Comparison of ENCODE assay signal across 14 cellular contexts in genomic region chr20:55057779-55058415, GRCh38.
A peak's percentile ranks its signal among the peaks of the same experiment; 100 is the strongest.
DNase-seq lines count a peak whose midpoint lies in the region; ATAC-seq and TF ChIP-seq lines count a peak whose summit lies in the region.
"Had no signal": no experiment of that assay in that cellular context is flagged by ENCODE, and none has a peak within 500 bp of the region (broad histone marks: within the 10 kb centered on the region; RNA-seq: fewer than 3 reads in every experiment).

No MANE protein-coding gene starts in this region.

- POLR2A ChIA-PET in naive thymus-derived CD8-positive, alpha-beta T cell (lab: Charles Lee), result no interaction called here

- ATAC-seq in lower lobe of right lung, result no peak
- ATAC-seq in activated naive CD4-positive, alpha-beta T cell treated with anti-CD3 and anti-CD28 coated beads, Interleukin-2, amount 50 U/mL, for 72 hours, result no peak
- no peak for ATAC-seq in naive thymus-derived CD8-positive, alpha-beta T cell
- ATAC-seq: activated CD4-positive, alpha-beta T cell treated with anti-CD3 and anti-CD28 coated beads for 36 hours had no signal

- peaks cover 0 to 3% (median 0%) of the 10 kb centered on the region in 5 donors for H3K27me3 Mint-ChIP-seq in naive thymus-derived CD8-positive, alpha-beta T cell

- no peak overlapping the region for H3K4me3 Mint-ChIP-seq in naive thymus-derived CD8-positive, alpha-beta T cell
- H3K4me3 Mint-ChIP-seq: activated CD4-positive, alpha-beta T cell treated with anti-CD3 and anti-CD28 coated beads for 36 hours had no signal

- H3K9me3 ChIP-seq in lower lobe of right lung, result no peaks in the 10 kb centered on the region
- H3K9me3 ChIP-seq: BLaER1 had no signal

- H3K36me3 ChIP-seq in GM06990 (ENCODE audit: control insufficient read depth, insufficient read depth, low read length), result no peaks in the 10 kb centered on the region
- H3K36me3 ChIP-seq in lower lobe of right lung, result no peaks in the 10 kb centered on the region
- H3K36me3 ChIP-seq: BLaER1 had no signal

- peak; percentile 10 for DNase-seq in GM06990 (ENCODE audit: extremely low read depth, insufficient read length)
- DNase-seq in MV-4-11 (lab: John Stamatoyannopoulos, UW), result peak; percentile 33
- DNase-seq in astrocyte of the spinal cord (ENCODE audit: low read depth, low spot score), result no peak
- no peak for DNase-seq in lower lobe of right lung
- no peak for DNase-seq in NCI-H2029 treated with DMSO at 0.1 percent for 48 hours (lab: John Stamatoyannopoulos, UW)
- no peak for DNase-seq in SHP77 treated with DMSO at 0.1 percent for 48 hours (lab: John Stamatoyannopoulos, UW)
- DNase-seq in activated naive CD4-positive, alpha-beta T cell treated with anti-CD3 and anti-CD28 coated beads, Interleukin-2, amount 50 U/mL, for 72 hours (ENCODE audit: low spot score in 2 of 2), result no peak
- DNase-seq in naive thymus-derived CD8-positive, alpha-beta T cell, result no peak
- DNase-seq: activated CD4-positive, alpha-beta T cell treated with anti-CD3 and anti-CD28 coated beads for 36 hours; activated T-cell treated with anti-CD3 and anti-CD28 coated beads, Interleukin-2, amount 50 U/mL, for 48 hours; amygdala; effector CD8-positive, alpha-beta T cell; NCI-H510A had no signal

- no peak overlapping the region for H3K27ac Mint-ChIP-seq in activated naive CD4-positive, alpha-beta T cell treated with anti-CD3 and anti-CD28 coated beads, Interleukin-2, amount 50 U/mL, for 72 hours
- no peak overlapping the region for H3K27ac Mint-ChIP-seq in naive thymus-derived CD8-positive, alpha-beta T cell
- H3K27ac Mint-ChIP-seq: activated CD4-positive, alpha-beta T cell treated with anti-CD3 and anti-CD28 coated beads for 36 hours had no signal

- no peaks in the 10 kb centered on the region for H3K36me3 Mint-ChIP-seq in activated naive CD4-positive, alpha-beta T cell treated with anti-CD3 and anti-CD28 coated beads, Interleukin-2, amount 50 U/mL, for 72 hours
- H3K36me3 Mint-ChIP-seq in naive thymus-derived CD8-positive, alpha-beta T cell, result no peaks in the 10 kb centered on the region

- TF ChIP-seq CTCF in GM06990 (IDR thresholded peaks at IDR 0.05; ENCODE audit: insufficient read depth, low read length, poor library complexity, severe bottlenecking) (peak; percentile 21), astrocyte of the spinal cord (IDR thresholded peaks at IDR 0.05; ENCODE audit: low read depth, low read length) (peak; percentile 40), lower lobe of right lung (IDR thresholded peaks at IDR 0.05) (peak; percentile 14)

- H3K27ac ChIP-seq in lower lobe of right lung, result no peak overlapping the region
- H3K27ac ChIP-seq: BLaER1 had no signal

- intact Hi-C loops in lower lobe of right lung (cut with DNase I), result no loop called here

- H3K4me1 Mint-ChIP-seq in naive thymus-derived CD8-positive, alpha-beta T cell, result no peaks in the 10 kb centered on the region
- H3K4me1 Mint-ChIP-seq: activated CD4-positive, alpha-beta T cell treated with anti-CD3 and anti-CD28 coated beads for 36 hours had no signal

- no peaks in the 10 kb centered on the region for H3K4me1 ChIP-seq in lower lobe of right lung
- H3K4me1 ChIP-seq: BLaER1 had no signal

- peaks cover 9% of the 10 kb centered on the region in 2 donors for H3K9me3 Mint-ChIP-seq in activated naive CD4-positive, alpha-beta T cell treated with anti-CD3 and anti-CD28 coated beads, Interleukin-2, amount 50 U/mL, for 72 hours
- H3K9me3 Mint-ChIP-seq in naive thymus-derived CD8-positive, alpha-beta T cell, result peaks cover 0 to 6% (median 0%) of the 10 kb centered on the region in 9 donors

- H3K27me3 ChIP-seq in GM06990 (replicated peaks; ENCODE audit: control insufficient read depth, insufficient read depth, low read length) (no peaks in the 10 kb centered on the region), lower lobe of right lung (ENCODE audit: low read depth) (no peaks in the 10 kb centered on the region)
- H3K27me3 ChIP-seq: BLaER1 had no signal

- H3K4me3 ChIP-seq in GM06990 (replicated peaks; ENCODE audit: low read depth, low read length) (no peak overlapping the region), astrocyte of the spinal cord (ENCODE audit: low read depth, low read length) (no peak overlapping the region), lower lobe of right lung (no peak overlapping the region)
- H3K4me3 ChIP-seq: BLaER1 had no signal

- in situ Hi-C loops in astrocyte of the spinal cord (cut with HindIII; ENCODE audit: low sequenced_read_pairs), result no loop called here

Comparison
In these comparisons a context has a peak if more than half of its experiments do, and no peak if none do; other contexts are left out.
1. DNase-seq: peak in GM06990 (single experiment) and MV-4-11 (single experiment); none in astrocyte of the spinal cord (single experiment), lower lobe of right lung (single experiment), NCI-H2029 treated with DMSO at 0.1 percent for 48 hours (single experiment), SHP77 treated with DMSO at 0.1 percent for 48 hours (single experiment), activated naive CD4-positive, alpha-beta T cell treated with anti-CD3 and anti-CD28 coated beads, Interleukin-2, amount 50 U/mL, for 72 hours (0 of 2) and naive thymus-derived CD8-positive, alpha-beta T cell (0 of 10).
2. Peak in every context shown above with its lines, with median percentiles within 50 percentile points of each other: CTCF ChIP-seq.